In genomic region chr12:108731866-108732461, GRCh38 we compare ENCODE assay signal across 8 cellular contexts. TPM values are rescaled to one million over a fixed set of nuclear protein-coding genes. Genes with fewer than 3 reads are reported as not detected.
A peak's percentile ranks its signal among the peaks of the same experiment; 100 is the strongest.
DNase-seq lines count a peak whose midpoint lies in the region; ATAC-seq and TF ChIP-seq lines count a peak whose summit lies in the region.

No MANE protein-coding gene starts in this region.

- H3K4me3 ChIP-seq in A673 (ENCODE audit: low read depth, low read length, poor library complexity, severe bottlenecking) (peak overlapping the region; percentile 90), cardiac fibroblast (replicated peaks in 1 of 2; ENCODE audit: low read depth in 2 of 2, low read length in 2 of 2) (peak overlapping the region; percentile 64 to 95)

- H3K27ac ChIP-seq in A673 (ENCODE audit: low read depth, low read length, poor library complexity, severe bottlenecking) = peak overlapping the region; percentile 92

- peak; percentile 35 for ATAC-seq in GM18873 (IDR thresholded peaks at IDR 0.05; ENCODE audit: low FRiP score, unreplicated experiment)
- peak; percentile 43 for ATAC-seq in HG03139 (IDR thresholded peaks at IDR 0.05; ENCODE audit: unreplicated experiment)
- ATAC-seq in WTC11 = peak; percentile 82

- peak overlapping the region; percentile 91 for H3K4me3 Mint-ChIP-seq in WTC11

- TF ChIP-seq CTCF in A673 (conservative IDR thresholded peaks at IDR 0.05; ENCODE audit: low read depth, low read length) (no peak), WTC11 (IDR thresholded peaks at IDR 0.05) (0 out of 2 replicates have a peak, but pooled peaks have one; percentile 15), cardiac fibroblast (IDR thresholded peaks at IDR 0.05; ENCODE audit: low read depth, low read length) (no peak)

- H3K36me3 ChIP-seq in A673 (ENCODE audit: insufficient read depth, low read length, poor library complexity, severe bottlenecking) = peaks cover 3% of the 10 kb centered on the region

- peak overlapping the region; percentile 98 for H3K27ac Mint-ChIP-seq in WTC11

- no peaks in the 10 kb centered on the region for H3K9me3 ChIP-seq in A673 (ENCODE audit: low read depth, low read length, poor library complexity, severe bottlenecking)

- POLR2A ChIA-PET in A673 (lab: Charles Lee; ENCODE audit: low non-redundant PET) = no interaction called here
- POLR2A ChIA-PET in WTC11 (lab: Charles Lee) = interaction anchor here (1.1 kb wide), 1 partner anchor 53 kb away, joined by 3 read pairs; no protein-coding TSS in a partner anchor

- CTCF ChIA-PET in A673 (lab: Charles Lee) (no interaction called here), WTC11 (lab: Charles Lee) (interaction anchor here (0.6 to 2.1 kb wide), 5 partner anchors 17 to 174 kb away, joined by 3 to 12 read pairs (median 3); no protein-coding TSS in a partner anchor)

- H3K27me3 Mint-ChIP-seq in WTC11 (ENCODE audit: low read depth) = no peaks in the 10 kb centered on the region

- H3K4me1 ChIP-seq in A673 (ENCODE audit: insufficient read depth, low read length, poor library complexity, severe bottlenecking) = peaks cover 30% of the 10 kb centered on the region

- no TSS peak for BruUV-seq in A673 (replicated peaks; lab: Mats Ljungman, UMichigan)

- intact Hi-C loops in A673 (cut with micrococcal nuclease; ENCODE audit: unreplicated experiment) = loop anchor here (2.0 to 10.0 kb wide), 3 partner anchors 41 to 167 kb away; partner anchors contain the start of genes ISCU and SART3

- no peaks in the 10 kb centered on the region for H3K9me3 Mint-ChIP-seq in WTC11

- no peaks in the 10 kb centered on the region for H3K27me3 ChIP-seq in A673 (replicated peaks; ENCODE audit: insufficient read depth, low read depth, low read length, poor library complexity)

- H3K36me3 Mint-ChIP-seq in WTC11 = no peaks in the 10 kb centered on the region

- DNase-seq in A673 (ENCODE audit: low spot score) = peak; percentile 98
- DNase-seq in NCI-H2196 treated with DMSO at 0.1 percent for 48 hours (lab: John Stamatoyannopoulos, UW; ENCODE audit: unreplicated experiment) = peak; percentile 94
- peak; percentile 100 for DNase-seq in WTC11 (ENCODE audit: low spot score)
- peak; percentile 98 to 99 for DNase-seq in cardiac fibroblast (ENCODE audit: low read depth in 2 of 2)
- DNase-seq in iPS-NIHi7 (ENCODE audit: extremely low spot score) = peak; percentile 98
- peak; percentile 94 for DNase-seq in smooth muscle cell of the brain vasculature (ENCODE audit: low read depth, low spot score)

- H3K4me1 Mint-ChIP-seq in WTC11 = peaks cover 43% of the 10 kb centered on the region

TF ChIP-seq in WTC11, 78 proteins besides CTCF, POLR2A, EP300 and RAD21:
- no peak for TF ChIP-seq CBFB (CRISPR knock-in tag; IDR thresholded peaks at IDR 0.05; ENCODE audit: low read depth)
- TF ChIP-seq GTF2I (CRISPR knock-in tag; conservative IDR thresholded peaks at IDR 0.05) = no peak
- TF ChIP-seq TP53 (CRISPR knock-in tag; IDR thresholded peaks at IDR 0.05) = no peak
- TF ChIP-seq ZNF396 (CRISPR knock-in tag; IDR thresholded peaks at IDR 0.05; ENCODE audit: borderline replicate concordance) = no peak
- TF ChIP-seq IRF2 (CRISPR knock-in tag; IDR thresholded peaks at IDR 0.05; ENCODE audit: borderline replicate concordance, low read depth) = no peak
- no peak for TF ChIP-seq GABPB1 (CRISPR knock-in tag; IDR thresholded peaks at IDR 0.05)
- TF ChIP-seq USF2 (CRISPR knock-in tag; IDR thresholded peaks at IDR 0.05) = no peak
- TF ChIP-seq MAX (CRISPR knock-in tag; IDR thresholded peaks at IDR 0.05) = peak; percentile 52; the same call in 1 of the 2 replicates
- no peak for TF ChIP-seq CREB1 (CRISPR knock-in tag; IDR thresholded peaks at IDR 0.05)
- no peak for TF ChIP-seq E2F5 (CRISPR knock-in tag; IDR thresholded peaks at IDR 0.05)
- peak; percentile 74; the same call in 1 of the 2 replicates for TF ChIP-seq TEAD1 (CRISPR knock-in tag; IDR thresholded peaks at IDR 0.05)
- no peak for TF ChIP-seq ZNF317 (CRISPR knock-in tag; IDR thresholded peaks at IDR 0.05; ENCODE audit: borderline replicate concordance, low read depth)
- no peak for TF ChIP-seq SOX15 (CRISPR knock-in tag; IDR thresholded peaks at IDR 0.05)
- no peak for TF ChIP-seq SP1 (CRISPR knock-in tag; conservative IDR thresholded peaks at IDR 0.05)
- no peak for TF ChIP-seq ZNF281 (CRISPR knock-in tag; IDR thresholded peaks at IDR 0.05)
- 0 out of 2 replicates have a peak, but pooled peaks have one; percentile 32 for TF ChIP-seq EMX1 (CRISPR knock-in tag; IDR thresholded peaks at IDR 0.05)

RNA-seq across cellular contexts. Expression of gene CORO1C, which starts 0.6 kb away (rescaled TPM):
- total RNA-seq in A673 (2021) = 206 and 208 TPM in 2 replicates
- 108 to 114 TPM (median 113 TPM) in 3 replicates for total RNA-seq in WTC11 (2021)

Comparison
In these comparisons a context has a peak if more than half of its experiments do, and no peak if none do; other contexts are left out.
1. Peak in every context shown above with its lines: DNase-seq, ATAC-seq, H3K4me3 ChIP-seq and H3K27ac ChIP-seq.